In the genomic region with DNA sequence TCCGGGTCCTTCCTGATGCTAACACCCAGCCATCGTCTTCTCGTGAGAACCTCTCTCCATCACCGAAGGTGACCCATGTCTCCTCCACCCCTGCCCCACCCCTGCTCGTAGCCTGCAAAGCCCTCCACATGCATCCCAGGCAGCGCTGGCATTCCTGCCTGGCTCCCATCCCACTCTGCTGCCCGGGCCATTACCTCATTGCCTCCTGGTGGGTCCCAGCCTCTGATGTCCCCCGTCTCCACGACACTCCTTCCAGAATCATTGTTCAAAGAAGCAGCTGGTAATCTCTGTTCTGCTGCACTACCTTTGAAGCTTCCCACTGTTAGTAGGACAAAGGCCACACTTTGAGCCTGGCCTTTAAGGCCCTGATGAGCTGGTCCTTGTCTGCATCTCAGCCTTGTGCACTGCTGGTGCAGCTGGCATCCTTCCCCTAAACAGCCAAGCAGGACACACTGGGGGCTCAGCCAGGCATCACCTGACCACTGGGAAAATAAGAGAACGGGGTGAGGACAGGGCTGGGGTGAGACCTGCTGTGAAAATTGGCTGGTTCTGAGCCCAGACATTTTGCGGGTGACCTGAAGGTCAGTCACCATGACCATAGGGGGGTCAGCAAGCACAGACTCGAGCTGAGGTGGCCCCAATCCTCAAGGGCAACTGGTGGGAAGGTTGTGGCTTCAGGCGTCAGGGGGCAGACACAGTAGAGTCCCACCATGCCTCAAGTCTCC, we compare ENCODE assay signal across 8 cellular contexts.
"Had no signal": no experiment of that assay in that cellular context is flagged by ENCODE, and none has a peak within 500 bp of the region (broad histone marks: within the 10 kb centered on the region; RNA-seq: fewer than 3 reads in every experiment).

No MANE protein-coding gene starts in this region.

- ATAC-seq: stimulated activated naive CD8-positive, alpha-beta T cell treated with anti-CD3 and anti-CD28 coated beads, Interleukin-15, Interleukin-2, amounts not matched to agents 100 U/mL and 50 U/mL, for 24 hours had no signal

- H3K4me3 Mint-ChIP-seq: activated naive CD8-positive, alpha-beta T cell treated with anti-CD3 and anti-CD28 coated beads, Interleukin-2, amount 10 ng/mL, durations not matched to agents 7 days and 5 days; mesothelial cell of epicardium; T-helper 1 cell treated with Interleukin-12 subunit alpha and Interleukin-12 subunit beta and Interleukin-4 antibody, amounts not matched to agents 30 μg/mL and 1 μg/mL, for 36 hours had no signal

- H3K4me1 ChIP-seq: prostate gland, testis had no signal

- H3K36me3 ChIP-seq: heart right ventricle, prostate gland had no signal

- H3K27me3 ChIP-seq: heart right ventricle, testis had no signal

- H3K9me3 ChIP-seq: heart right ventricle, prostate gland, testis had no signal

- H3K9me3 Mint-ChIP-seq: activated naive CD8-positive, alpha-beta T cell treated with anti-CD3 and anti-CD28 coated beads, Interleukin-2, amount 10 ng/mL, durations not matched to agents 7 days and 5 days; mesothelial cell of epicardium; T-helper 1 cell treated with Interleukin-12 subunit alpha and Interleukin-12 subunit beta and Interleukin-4 antibody, amounts not matched to agents 30 μg/mL and 1 μg/mL, for 36 hours had no signal

- H3K27ac ChIP-seq: prostate gland, testis had no signal

- H3K4me3 ChIP-seq: heart right ventricle, prostate gland, testis had no signal

- DNase-seq: activated naive CD8-positive, alpha-beta T cell treated with anti-CD3 and anti-CD28 coated beads, Interleukin-2, amount 10 ng/mL, durations not matched to agents 7 days and 5 days; stimulated activated CD4-positive, alpha-beta T cell treated with anti-CD3 and anti-CD28 coated beads, Interleukin-12 subunit alpha, Interleukin-12 subunit beta, amount 100 ng/mL, for 4 hours; stimulated activated naive CD8-positive, alpha-beta T cell treated with anti-CD3 and anti-CD28 coated beads, Interleukin-15, Interleukin-2, amounts not matched to agents 100 U/mL and 50 U/mL, for 24 hours; testis had no signal

- H3K27ac Mint-ChIP-seq: activated naive CD8-positive, alpha-beta T cell treated with anti-CD3 and anti-CD28 coated beads, Interleukin-2, amount 10 ng/mL, durations not matched to agents 7 days and 5 days; T-helper 1 cell treated with Interleukin-12 subunit alpha and Interleukin-12 subunit beta and Interleukin-4 antibody, amounts not matched to agents 30 μg/mL and 1 μg/mL, for 36 hours had no signal

- H3K4me1 Mint-ChIP-seq: activated naive CD8-positive, alpha-beta T cell treated with anti-CD3 and anti-CD28 coated beads, Interleukin-2, amount 10 ng/mL, durations not matched to agents 7 days and 5 days had no signal

- H3K36me3 Mint-ChIP-seq: activated naive CD8-positive, alpha-beta T cell treated with anti-CD3 and anti-CD28 coated beads, Interleukin-2, amount 10 ng/mL, durations not matched to agents 7 days and 5 days; mesothelial cell of epicardium had no signal
